ENCODE assay signal across 18 cellular contexts in the genomic region with DNA sequence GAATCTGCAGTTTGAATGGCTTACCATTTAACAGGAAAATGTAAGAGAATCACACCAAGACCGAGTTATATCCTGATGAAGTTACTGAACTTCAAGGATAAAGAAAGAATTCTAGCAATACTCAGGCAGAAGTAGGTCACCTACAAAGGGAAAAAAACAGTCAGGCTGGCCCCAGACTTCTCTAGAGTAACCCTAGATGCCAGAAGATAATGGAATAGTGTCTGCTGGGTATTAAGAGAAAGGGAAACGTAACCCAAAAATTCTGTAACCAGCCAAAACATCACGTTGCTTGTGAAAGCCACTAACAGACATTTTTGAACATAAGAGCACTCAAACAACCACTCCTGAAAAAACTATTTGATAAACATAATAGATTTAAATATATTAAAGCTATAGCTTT. TPM values are rescaled to one million over a fixed set of nuclear protein-coding genes. Genes with fewer than 3 reads are reported as not detected.
A peak's percentile ranks its signal among the peaks of the same experiment; 100 is the strongest.
DNase-seq lines count a peak whose midpoint lies in the region; FAIRE-seq and TF ChIP-seq lines count a peak whose summit lies in the region.
"Had no signal": no experiment of that assay in that cellular context is flagged by ENCODE, and none has a peak within 500 bp of the region (broad histone marks: within the 10 kb centered on the region; RNA-seq: fewer than 3 reads in every experiment).

No MANE protein-coding gene starts in this region.

- H3K4me2 ChIP-seq in parathyroid adenoma (ENCODE audit: low read length), result peak overlapping the region; percentile 17

- no peak overlapping the region for H2AFZ ChIP-seq in parathyroid adenoma

- peak overlapping the region; percentile 28 for H3K4me3 Mint-ChIP-seq in activated CD4-positive, alpha-beta T cell treated with anti-CD3 and anti-CD28 coated beads, Interleukin-2, amount 10 ng/mL, durations not matched to agents 24 days and 14 days
- peak overlapping the region; percentile 19 for H3K4me3 Mint-ChIP-seq in activated T-helper 2 cell treated with anti-CD3 and anti-CD28 coated beads, Interferon-gamma antibody, Interleukin-2, Interleukin-4, amounts not matched to agents 10 μg/mL and 5 μg/mL and 100 μg/mL, durations not matched to agents 14 hours and 24 hours and 36 hours (ENCODE audit: low read depth)

- no peak overlapping the region for H3K4me3 ChIP-seq in parathyroid adenoma (ENCODE audit: low read depth, low read length)
- H3K4me3 ChIP-seq: K562, left ventricle myocardium inferior, ovary, skin epidermis had no signal

- POLR2A ChIA-PET in HEK293T (lab: Yijun Ruan, JAX), result interaction anchor here (0.6 kb wide), 1 partner anchor 12 kb away, joined by 3 read pairs; no protein-coding TSS in a partner anchor

- H3K27me3 Mint-ChIP-seq in activated CD4-positive, alpha-beta T cell treated with anti-CD3 and anti-CD28 coated beads, Interleukin-2, amount 10 ng/mL, durations not matched to agents 24 days and 14 days, result no peaks in the 10 kb centered on the region
- no peaks in the 10 kb centered on the region for H3K27me3 Mint-ChIP-seq in activated T-helper 2 cell treated with anti-CD3 and anti-CD28 coated beads, Interferon-gamma antibody, Interleukin-2, Interleukin-4, amounts not matched to agents 10 μg/mL and 5 μg/mL and 100 μg/mL, durations not matched to agents 14 hours and 24 hours and 36 hours (ENCODE audit: low read depth)

- H3K4me1 ChIP-seq in parathyroid adenoma, result peaks cover 14% of the 10 kb centered on the region

- peak; percentile 50 for FAIRE-seq in G401.6 (lab: Jason Lieb, UNC)
- FAIRE-seq: A204.1, K562, RCC 7860 had no signal

- no peaks in the 10 kb centered on the region for H3K36me3 ChIP-seq in parathyroid adenoma (ENCODE audit: control insufficient read depth, insufficient read depth, low read length)
- H3K36me3 ChIP-seq: left ventricle myocardium inferior, ovary had no signal

- no peaks in the 10 kb centered on the region for H3K9me3 Mint-ChIP-seq in activated CD4-positive, alpha-beta T cell treated with anti-CD3 and anti-CD28 coated beads, Interleukin-2, amount 10 ng/mL, durations not matched to agents 24 days and 14 days
- no peaks in the 10 kb centered on the region for H3K9me3 Mint-ChIP-seq in activated T-helper 2 cell treated with anti-CD3 and anti-CD28 coated beads, Interferon-gamma antibody, Interleukin-2, Interleukin-4, amounts not matched to agents 10 μg/mL and 5 μg/mL and 100 μg/mL, durations not matched to agents 14 hours and 24 hours and 36 hours

- CTCF ChIA-PET in HEK293T (lab: Yijun Ruan, JAX), result no interaction called here

- H3K4me1 Mint-ChIP-seq in activated CD4-positive, alpha-beta T cell treated with anti-CD3 and anti-CD28 coated beads, Interleukin-2, amount 10 ng/mL, durations not matched to agents 24 days and 14 days, result peaks cover 30% of the 10 kb centered on the region
- peaks cover 36% of the 10 kb centered on the region for H3K4me1 Mint-ChIP-seq in activated T-helper 2 cell treated with anti-CD3 and anti-CD28 coated beads, Interferon-gamma antibody, Interleukin-2, Interleukin-4, amounts not matched to agents 10 μg/mL and 5 μg/mL and 100 μg/mL, durations not matched to agents 14 hours and 24 hours and 36 hours (ENCODE audit: low read depth)

- no peak overlapping the region for H3K9ac ChIP-seq in parathyroid adenoma

- no peak for TF ChIP-seq CTCF in parathyroid adenoma (IDR thresholded peaks at IDR 0.05)

- H3K27me3 ChIP-seq in parathyroid adenoma (ENCODE audit: control insufficient read depth, insufficient read depth, low read length), result no peaks in the 10 kb centered on the region
- H3K27me3 ChIP-seq: foreskin keratinocyte, ovary had no signal

- DNase-seq in activated CD4-positive, alpha-beta T cell treated with anti-CD3 and anti-CD28 coated beads, Interleukin-2, amount 10 ng/mL, durations not matched to agents 24 days and 14 days, result no peak
- no peak for DNase-seq in activated CD4-positive, alpha-beta T cell treated with anti-CD3 and anti-CD28 coated beads, Interleukin-2, amount 50 U/mL, for 48 hours
- no peak for DNase-seq in activated T-helper 2 cell treated with anti-CD3 and anti-CD28 coated beads, Interferon-gamma antibody, Interleukin-2, Interleukin-4, amounts not matched to agents 10 μg/mL and 5 μg/mL and 100 μg/mL, durations not matched to agents 14 hours and 24 hours and 36 hours (ENCODE audit: low spot score)
- no peak for DNase-seq in germinal center (ENCODE audit: low spot score)
- no peak for DNase-seq in UCSD-AML1 (lab: John Stamatoyannopoulos, UW; ENCODE audit: unreplicated experiment)
- DNase-seq in HEK293T (ENCODE audit: extremely low spot score), result no peak
- DNase-seq: activated CD8-positive, alpha-beta memory T cell treated with anti-CD3 and anti-CD28 coated beads, Interleukin-2, amount 50 U/mL, for 4 hours; foreskin keratinocyte; left ventricle myocardium inferior; NCI-H1048; NCI-H69; ovary had no signal

- intact Hi-C loops in activated CD4-positive, alpha-beta T cell treated with anti-CD3 and anti-CD28 coated beads, Interleukin-2, amount 10 ng/mL, durations not matched to agents 24 days and 14 days (cut with micrococcal nuclease), result no loop called here
- intact Hi-C loops in activated T-helper 2 cell treated with anti-CD3 and anti-CD28 coated beads, Interferon-gamma antibody, Interleukin-2, Interleukin-4, amounts not matched to agents 10 μg/mL and 5 μg/mL and 100 μg/mL, durations not matched to agents 14 hours and 24 hours and 36 hours (cut with micrococcal nuclease), result loop anchor here (2.0 kb wide), 1 partner anchor 40 kb away; no protein-coding TSS in a partner anchor

- H3K79me2 ChIP-seq in parathyroid adenoma, result peaks cover 36% of the 10 kb centered on the region

- no peaks in the 10 kb centered on the region for H3K9me3 ChIP-seq in parathyroid adenoma (ENCODE audit: control insufficient read depth, low read length)
- H3K9me3 ChIP-seq: left ventricle myocardium inferior, ovary had no signal

- peak overlapping the region; percentile 75 for H3K27ac Mint-ChIP-seq in activated CD4-positive, alpha-beta T cell treated with anti-CD3 and anti-CD28 coated beads, Interleukin-2, amount 10 ng/mL, durations not matched to agents 24 days and 14 days
- H3K27ac Mint-ChIP-seq in activated T-helper 2 cell treated with anti-CD3 and anti-CD28 coated beads, Interferon-gamma antibody, Interleukin-2, Interleukin-4, amounts not matched to agents 10 μg/mL and 5 μg/mL and 100 μg/mL, durations not matched to agents 14 hours and 24 hours and 36 hours, result peak overlapping the region; percentile 77

- no peak overlapping the region for H3K27ac ChIP-seq in parathyroid adenoma
- H3K27ac ChIP-seq: foreskin keratinocyte, left ventricle myocardium inferior, ovary, skin epidermis had no signal

- peaks cover 4% of the 10 kb centered on the region for H3K36me3 Mint-ChIP-seq in activated CD4-positive, alpha-beta T cell treated with anti-CD3 and anti-CD28 coated beads, Interleukin-2, amount 10 ng/mL, durations not matched to agents 24 days and 14 days (ENCODE audit: low read depth)
- peaks cover 5% of the 10 kb centered on the region for H3K36me3 Mint-ChIP-seq in activated T-helper 2 cell treated with anti-CD3 and anti-CD28 coated beads, Interferon-gamma antibody, Interleukin-2, Interleukin-4, amounts not matched to agents 10 μg/mL and 5 μg/mL and 100 μg/mL, durations not matched to agents 14 hours and 24 hours and 36 hours (ENCODE audit: low read depth)

TF ChIP-seq in HEK293T, 16 proteins besides CTCF, POLR2A, EP300 and RAD21:
- TF ChIP-seq HDGF (IDR thresholded peaks at IDR 0.05; ENCODE audit: borderline replicate concordance) (no peak), FOXM1 (IDR thresholded peaks at IDR 0.05; ENCODE audit: borderline replicate concordance) (no peak), FOXK2 (IDR thresholded peaks at IDR 0.05) (no peak), CTBP1 (IDR thresholded peaks at IDR 0.05; ENCODE audit: borderline replicate concordance) (no peak), FOXA1 (IDR thresholded peaks at IDR 0.05) (no peak), ZNF384 (IDR thresholded peaks at IDR 0.05) (no peak), PKNOX1 (IDR thresholded peaks at IDR 0.05) (no peak)

RNA-seq across cellular contexts. Expression of gene UBE2G1, which starts 31.3 kb away (rescaled TPM):
- total RNA-seq in activated CD4-positive, alpha-beta T cell treated with anti-CD3 and anti-CD28 coated beads, Interleukin-2, amount 10 ng/mL, durations not matched to agents 24 days and 14 days, result 74.8 and 77.3 TPM in 2 replicates
- 74.1 and 74.5 TPM in 2 replicates for total RNA-seq in activated T-helper 2 cell treated with anti-CD3 and anti-CD28 coated beads, Interferon-gamma antibody, Interleukin-2, Interleukin-4, amounts not matched to agents 10 μg/mL and 5 μg/mL and 100 μg/mL, durations not matched to agents 14 hours and 24 hours and 36 hours
